1 cellular context compared by ENCODE assay signal in the genomic region with DNA sequence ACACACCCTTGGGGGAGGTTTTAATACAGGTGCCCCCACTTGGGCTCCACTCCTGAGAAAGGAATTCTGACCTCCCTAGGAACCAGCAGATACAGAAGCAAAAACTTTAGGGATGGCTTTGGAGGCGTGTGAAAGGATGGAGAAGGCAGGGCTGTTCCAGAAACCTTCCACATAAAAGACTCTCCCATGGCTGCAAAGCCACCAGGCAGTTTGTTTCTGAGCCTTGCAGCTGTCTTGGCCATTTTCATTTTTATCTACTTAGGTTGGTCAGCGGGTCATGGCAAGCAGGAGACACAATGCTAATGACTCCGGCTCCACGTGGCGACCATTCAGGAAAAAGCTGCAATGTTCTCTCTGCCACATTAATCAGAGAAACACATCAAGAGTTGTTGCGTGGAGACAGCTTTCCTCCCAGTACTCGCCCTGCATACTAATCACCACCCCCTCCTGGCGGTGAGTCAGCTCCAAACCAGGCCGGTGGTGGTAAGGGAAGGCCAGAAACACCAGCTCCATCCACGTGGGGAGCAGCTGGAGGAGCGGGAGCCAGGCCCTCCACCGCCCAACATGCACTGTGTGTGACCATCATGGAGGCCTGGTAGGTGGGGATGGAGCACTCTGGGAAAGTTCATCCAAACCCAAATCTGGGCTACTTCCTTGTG.
A peak's percentile ranks its signal among the peaks of the same experiment; 100 is the strongest.
TF ChIP-seq lines count a peak whose summit lies in the region.

No MANE protein-coding gene starts in this region.

TF ChIP-seq in A549, 52 proteins besides CTCF, POLR2A, EP300 and RAD21:
- TF ChIP-seq, protein P1, sequence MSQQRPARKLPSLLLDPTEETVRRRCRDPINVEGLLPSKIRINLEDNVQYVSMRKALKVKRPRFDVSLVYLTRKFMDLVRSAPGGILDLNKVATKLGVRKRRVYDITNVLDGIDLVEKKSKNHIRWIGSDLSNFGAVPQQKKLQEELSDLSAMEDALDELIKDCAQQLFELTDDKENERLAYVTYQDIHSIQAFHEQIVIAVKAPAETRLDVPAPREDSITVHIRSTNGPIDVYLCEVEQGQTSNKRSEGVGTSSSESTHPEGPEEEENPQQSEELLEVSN (IDR thresholded peaks at IDR 0.05; ENCODE audit: borderline replicate concordance, low read depth): peak; percentile 45; the same call in 1 of the 2 replicates
- TF ChIP-seq, protein P2, sequence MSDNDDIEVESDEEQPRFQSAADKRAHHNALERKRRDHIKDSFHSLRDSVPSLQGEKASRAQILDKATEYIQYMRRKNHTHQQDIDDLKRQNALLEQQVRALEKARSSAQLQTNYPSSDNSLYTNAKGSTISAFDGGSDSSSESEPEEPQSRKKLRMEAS (IDR thresholded peaks at IDR 0.05): peak; percentile 84
- no peak for TF ChIP-seq RCOR1 (IDR thresholded peaks at IDR 0.05; ENCODE audit: low read depth, low read length)
- 0 out of 2 replicates have a peak, but pooled peaks have one; percentile 11 for TF ChIP-seq NPAS2 (CRISPR knock-in tag; IDR thresholded peaks at IDR 0.05; ENCODE audit: borderline replicate concordance)
- no peak for TF ChIP-seq FOSL2 (IDR thresholded peaks at IDR 0.05)
- peak; percentile 46; the same call in 1 of the 2 replicates for TF ChIP-seq FOSL2 (CRISPR knock-in tag; IDR thresholded peaks at IDR 0.05)
- no peak for TF ChIP-seq BHLHE40 (IDR thresholded peaks at IDR 0.05; ENCODE audit: low read depth, low read length)
- peak; percentile 20; the same call in 1 of the 3 replicates for TF ChIP-seq SMC3 (IDR thresholded peaks at IDR 0.05)
- TF ChIP-seq, protein P3, sequence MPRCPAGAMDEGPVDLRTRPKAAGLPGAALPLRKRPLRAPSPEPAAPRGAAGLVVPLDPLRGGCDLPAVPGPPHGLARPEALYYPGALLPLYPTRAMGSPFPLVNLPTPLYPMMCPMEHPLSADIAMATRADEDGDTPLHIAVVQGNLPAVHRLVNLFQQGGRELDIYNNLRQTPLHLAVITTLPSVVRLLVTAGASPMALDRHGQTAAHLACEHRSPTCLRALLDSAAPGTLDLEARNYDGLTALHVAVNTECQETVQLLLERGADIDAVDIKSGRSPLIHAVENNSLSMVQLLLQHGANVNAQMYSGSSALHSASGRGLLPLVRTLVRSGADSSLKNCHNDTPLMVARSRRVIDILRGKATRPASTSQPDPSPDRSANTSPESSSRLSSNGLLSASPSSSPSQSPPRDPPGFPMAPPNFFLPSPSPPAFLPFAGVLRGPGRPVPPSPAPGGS (IDR thresholded peaks at IDR 0.05): no peak
- TF ChIP-seq, protein P4, sequence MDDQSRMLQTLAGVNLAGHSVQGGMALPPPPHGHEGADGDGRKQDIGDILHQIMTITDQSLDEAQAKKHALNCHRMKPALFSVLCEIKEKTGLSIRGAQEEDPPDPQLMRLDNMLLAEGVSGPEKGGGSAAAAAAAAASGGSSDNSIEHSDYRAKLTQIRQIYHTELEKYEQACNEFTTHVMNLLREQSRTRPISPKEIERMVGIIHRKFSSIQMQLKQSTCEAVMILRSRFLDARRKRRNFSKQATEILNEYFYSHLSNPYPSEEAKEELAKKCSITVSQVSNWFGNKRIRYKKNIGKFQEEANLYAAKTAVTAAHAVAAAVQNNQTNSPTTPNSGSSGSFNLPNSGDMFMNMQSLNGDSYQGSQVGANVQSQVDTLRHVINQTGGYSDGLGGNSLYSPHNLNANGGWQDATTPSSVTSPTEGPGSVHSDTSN (IDR thresholded peaks at IDR 0.05): no peak
- no peak for TF ChIP-seq EHF (CRISPR knock-in tag; IDR thresholded peaks at IDR 0.05)
- TF ChIP-seq TP53 (CRISPR knock-in tag; IDR thresholded peaks at IDR 0.05): no peak
